Comparison of ENCODE assay signal across 8 cellular contexts in genomic region chr9:32552172-32552872, GRCh38. TPM values are rescaled to one million over a fixed set of nuclear protein-coding genes. Genes with fewer than 3 reads are reported as not detected.
DNase-seq lines count a peak whose midpoint lies in the region; TF ChIP-seq lines count a peak whose summit lies in the region.

Gene SMIM27, plus strand, starts transcription at chr9:32552327. Its CDS starts 108 bp downstream, at chr9:32552435.
Gene TOPORS, minus strand, starts transcription at chr9:32552586. Its CDS starts 150 bp downstream, at chr9:32552436.

- no CpG with 5 or more reads among the region's 46 CpGs for WGBS in H9 (ENCODE audit: extremely low coverage, insufficient read length, low lambda C conversion rate)

- H2BK5ac ChIP-seq in H9 (ENCODE audit: insufficient read length, low read length), result no peak within 1 kb of the TSS

- no peaks in the 10 kb centered on the region for H3K27me3 ChIP-seq in H9 (ENCODE audit: insufficient read depth, low read length)

- H4K91ac ChIP-seq in H9 (ENCODE audit: insufficient read length, low read depth, low read length), result no peak within 1 kb of the TSS

- no peak within 1 kb of the TSS for H2BK120ac ChIP-seq in H9 (ENCODE audit: low read depth, low read length, poor library complexity, severe bottlenecking)

- H3K9ac ChIP-seq in H9 (ENCODE audit: extremely low read depth, insufficient read length, low read length), result peak within 1 kb of the TSS; percentile 95

- H3K4me1 Mint-ChIP-seq in H9, result peaks cover 12 to 22% of the 10 kb centered on the region in 2 experiments
- H3K4me1 Mint-ChIP-seq in activated T-helper 2 cell treated with anti-CD3 and anti-CD28 coated beads, Interferon-gamma antibody, Interleukin-2, Interleukin-4, amounts not matched to agents 10 μg/mL and 5 μg/mL and 100 μg/mL, durations not matched to agents 14 hours and 24 hours and 36 hours (ENCODE audit: low read depth), result peaks cover 30% of the 10 kb centered on the region
- peaks cover 17% of the 10 kb centered on the region for H3K4me1 Mint-ChIP-seq in nephron
- H3K4me1 Mint-ChIP-seq in stimulated activated naive CD8-positive, alpha-beta T cell treated with anti-CD3 and anti-CD28 coated beads, Interleukin-15, Interleukin-2, amounts not matched to agents 100 ng/mL and 50 ng/mL, for 24 hours (ENCODE audit: low read depth), result peaks cover 51% of the 10 kb centered on the region

- intact Hi-C loops in activated T-helper 2 cell treated with anti-CD3 and anti-CD28 coated beads, Interferon-gamma antibody, Interleukin-2, Interleukin-4, amounts not matched to agents 10 μg/mL and 5 μg/mL and 100 μg/mL, durations not matched to agents 14 hours and 24 hours and 36 hours (cut with micrococcal nuclease), result loop anchor here (1.0 to 5.0 kb wide), 2 partner anchors 473 to 1205 kb away; partner anchors contain the start of gene DNAJA1

- H4K5ac ChIP-seq in H9 (ENCODE audit: insufficient read length, low read depth, low read length), result no peak within 1 kb of the TSS

- no peak within 1 kb of the TSS; the same call in 1 of the 2 replicates for H3K4ac ChIP-seq in H9 (ENCODE audit: low read depth, low read length)

- no peaks in the 10 kb centered on the region for H3K9me3 ChIP-seq in H9 (ENCODE audit: control insufficient read depth, low read depth, low read length)

- no peak within 1 kb of the TSS for H4K8ac ChIP-seq in H9 (replicated peaks; ENCODE audit: insufficient read length, low read depth, low read length)

- H2BK12ac ChIP-seq in H9 (ENCODE audit: insufficient read length, low read depth, low read length), result no peak within 1 kb of the TSS

- H3K14ac ChIP-seq in H9 (ENCODE audit: insufficient read depth, low read length), result peak within 1 kb of the TSS; percentile 93

- peak within 1 kb of the TSS; percentile 62 for H3K27ac ChIP-seq in H9 (ENCODE audit: insufficient read length, low read depth, low read length)

- no peaks in the 10 kb centered on the region; the same call in 1 of the 2 replicates for H3K4me1 ChIP-seq in H9 (ENCODE audit: insufficient read depth, low read length)

- no peaks in the 10 kb centered on the region for H3K79me1 ChIP-seq in H9 (ENCODE audit: insufficient read depth, low read depth, low read length, poor library complexity, severe bottlenecking)

- H2BK15ac ChIP-seq in H9 (ENCODE audit: low read depth, low read length), result 0 out of 2 replicates have a peak within 1 kb of the TSS, but pooled peaks have one; percentile 3

- H3K56ac ChIP-seq in H9 (ENCODE audit: insufficient read length, low read depth, low read length), result no peak within 1 kb of the TSS

- peak; percentile 96 for DNase-seq in G401 (ENCODE audit: low spot score)
- DNase-seq in H9, result peak; percentile 91
- peak; percentile 92 for DNase-seq in M059J (ENCODE audit: low read depth)
- peak; percentile 83 for DNase-seq in activated T-helper 2 cell treated with anti-CD3 and anti-CD28 coated beads, Interferon-gamma antibody, Interleukin-2, Interleukin-4, amounts not matched to agents 10 μg/mL and 5 μg/mL and 100 μg/mL, durations not matched to agents 14 hours and 24 hours and 36 hours (ENCODE audit: low spot score)
- DNase-seq in fibroblast of peridontal ligament (ENCODE audit: extremely low read depth), result peak; percentile 88

- H3K27me3 Mint-ChIP-seq in H9 (ENCODE audit: low read depth) (no peaks in the 10 kb centered on the region; the same call in 1 of the 2 replicates), nephron (ENCODE audit: low read depth) (no peaks in the 10 kb centered on the region)
- no peaks in the 10 kb centered on the region for H3K27me3 Mint-ChIP-seq in activated T-helper 2 cell treated with anti-CD3 and anti-CD28 coated beads, Interferon-gamma antibody, Interleukin-2, Interleukin-4, amounts not matched to agents 10 μg/mL and 5 μg/mL and 100 μg/mL, durations not matched to agents 14 hours and 24 hours and 36 hours (ENCODE audit: low read depth)
- no peaks in the 10 kb centered on the region for H3K27me3 Mint-ChIP-seq in stimulated activated naive CD8-positive, alpha-beta T cell treated with anti-CD3 and anti-CD28 coated beads, Interleukin-15, Interleukin-2, amounts not matched to agents 100 ng/mL and 50 ng/mL, for 24 hours

- peak within 1 kb of the TSS; percentile 98 for H3K4me2 ChIP-seq in H9 (ENCODE audit: insufficient read depth, insufficient read length, low read length)

- peaks cover 25% of the 10 kb centered on the region for H3K79me2 ChIP-seq in H9 (ENCODE audit: insufficient read depth, low read length)

- H2AK5ac ChIP-seq in H9 (ENCODE audit: insufficient read length, low read length), result no peak within 1 kb of the TSS

- H4K20me1 ChIP-seq in H9 (ENCODE audit: control insufficient read depth, insufficient read depth, insufficient read length), result no peaks in the 10 kb centered on the region

- peak within 1 kb of the TSS; percentile 87 to 97 for H3K4me3 Mint-ChIP-seq in H9
- peak within 1 kb of the TSS; percentile 91 for H3K4me3 Mint-ChIP-seq in activated T-helper 2 cell treated with anti-CD3 and anti-CD28 coated beads, Interferon-gamma antibody, Interleukin-2, Interleukin-4, amounts not matched to agents 10 μg/mL and 5 μg/mL and 100 μg/mL, durations not matched to agents 14 hours and 24 hours and 36 hours (ENCODE audit: low read depth)
- H3K4me3 Mint-ChIP-seq in nephron, result peak within 1 kb of the TSS; percentile 92 to 99 (median 99)
- peak within 1 kb of the TSS; percentile 98 for H3K4me3 Mint-ChIP-seq in stimulated activated naive CD8-positive, alpha-beta T cell treated with anti-CD3 and anti-CD28 coated beads, Interleukin-15, Interleukin-2, amounts not matched to agents 100 ng/mL and 50 ng/mL, for 24 hours

- peak within 1 kb of the TSS; percentile 69 for H2AFZ ChIP-seq in H9 (ENCODE audit: low read length)

- H3K36me3 Mint-ChIP-seq in H9 (ENCODE audit: insufficient read depth in 1 of 3, low read depth in 3 of 3), result peaks cover 12 to 23% (median 22%) of the 10 kb centered on the region in 3 experiments
- peaks cover 24% of the 10 kb centered on the region for H3K36me3 Mint-ChIP-seq in activated T-helper 2 cell treated with anti-CD3 and anti-CD28 coated beads, Interferon-gamma antibody, Interleukin-2, Interleukin-4, amounts not matched to agents 10 μg/mL and 5 μg/mL and 100 μg/mL, durations not matched to agents 14 hours and 24 hours and 36 hours (ENCODE audit: low read depth)
- H3K36me3 Mint-ChIP-seq in nephron (ENCODE audit: low read depth), result peaks cover 27% of the 10 kb centered on the region
- H3K36me3 Mint-ChIP-seq in stimulated activated naive CD8-positive, alpha-beta T cell treated with anti-CD3 and anti-CD28 coated beads, Interleukin-15, Interleukin-2, amounts not matched to agents 100 ng/mL and 50 ng/mL, for 24 hours (ENCODE audit: low read depth), result peaks cover 38% of the 10 kb centered on the region

- TF ChIP-seq CTCF in H9 (conservative IDR thresholded peaks at IDR 0.05), result peak; percentile 29; the same call in 1 of the 3 replicates
- no peak for TF ChIP-seq CTCF in nephron (IDR thresholded peaks at IDR 0.05; ENCODE audit: unreplicated experiment in 3 of 3)

- H3K9me3 Mint-ChIP-seq in H9 (no peaks in the 10 kb centered on the region; a peak in 1 of 5 replicates), nephron (no peaks in the 10 kb centered on the region)
- no peaks in the 10 kb centered on the region for H3K9me3 Mint-ChIP-seq in activated T-helper 2 cell treated with anti-CD3 and anti-CD28 coated beads, Interferon-gamma antibody, Interleukin-2, Interleukin-4, amounts not matched to agents 10 μg/mL and 5 μg/mL and 100 μg/mL, durations not matched to agents 14 hours and 24 hours and 36 hours
- H3K9me3 Mint-ChIP-seq in stimulated activated naive CD8-positive, alpha-beta T cell treated with anti-CD3 and anti-CD28 coated beads, Interleukin-15, Interleukin-2, amounts not matched to agents 100 ng/mL and 50 ng/mL, for 24 hours, result no peaks in the 10 kb centered on the region

- H3T11ph ChIP-seq in H9 (ENCODE audit: low read length), result no peak within 1 kb of the TSS

- in situ Hi-C loops in G401 (cut with HindIII; ENCODE audit: low sequenced_read_pairs), result no loop called here

- no peak within 1 kb of the TSS for H3K23ac ChIP-seq in H9 (ENCODE audit: insufficient read length, low read depth, low read length)

- no peaks in the 10 kb centered on the region for H3K23me2 ChIP-seq in H9 (ENCODE audit: insufficient read length, low read depth, low read length, poor library complexity, severe bottlenecking)

- TF ChIP-seq POLR2A in Raji (IDR thresholded peaks at IDR 0.05; ENCODE audit: insufficient read depth, low read depth, low read length), result peak; percentile 72

- H3K27ac Mint-ChIP-seq in H9 (peak within 1 kb of the TSS; percentile 99 to 100 (median 99)), nephron (peak within 1 kb of the TSS; percentile 96 to 99 (median 98))
- H3K27ac Mint-ChIP-seq in activated T-helper 2 cell treated with anti-CD3 and anti-CD28 coated beads, Interferon-gamma antibody, Interleukin-2, Interleukin-4, amounts not matched to agents 10 μg/mL and 5 μg/mL and 100 μg/mL, durations not matched to agents 14 hours and 24 hours and 36 hours, result peak within 1 kb of the TSS; percentile 97
- peak within 1 kb of the TSS; percentile 99 for H3K27ac Mint-ChIP-seq in stimulated activated naive CD8-positive, alpha-beta T cell treated with anti-CD3 and anti-CD28 coated beads, Interleukin-15, Interleukin-2, amounts not matched to agents 100 ng/mL and 50 ng/mL, for 24 hours

- H2BK20ac ChIP-seq in H9 (ENCODE audit: low read depth, low read length, poor library complexity, severe bottlenecking), result no peak within 1 kb of the TSS

- peak within 1 kb of the TSS; percentile 94 for H3K18ac ChIP-seq in H9 (ENCODE audit: insufficient read length, low read depth, low read length)

RNA-seq across cellular contexts. Expression of gene SMIM27, which starts in this region (rescaled TPM):
- total RNA-seq in G401 (2014; rRNA removed; shearing (Covaris generic)), result 7.7 and 10.9 TPM in 2 replicates
- total RNA-seq in H9 (2021), result 12.2 and 15.7 TPM in 2 replicates
- 6.5 and 13.4 TPM in 2 replicates for total RNA-seq in M059J (2014; rRNA removed; shearing (Covaris generic))
- 14.2 and 15.5 TPM in 2 replicates for total RNA-seq in activated T-helper 2 cell treated with anti-CD3 and anti-CD28 coated beads, Interferon-gamma antibody, Interleukin-2, Interleukin-4, amounts not matched to agents 10 μg/mL and 5 μg/mL and 100 μg/mL, durations not matched to agents 14 hours and 24 hours and 36 hours

RNA-seq across cellular contexts. Expression of gene TOPORS, which starts in this region (rescaled TPM):
- total RNA-seq in G401 (2014; rRNA removed; shearing (Covaris generic)), result 16.7 and 19.6 TPM in 2 replicates
- 30.2 and 31.9 TPM in 2 replicates for total RNA-seq in H9 (2021)
- total RNA-seq in M059J (2014; rRNA removed; shearing (Covaris generic)), result 27.3 and 33.7 TPM in 2 replicates
- 15.7 and 16.2 TPM in 2 replicates for total RNA-seq in activated T-helper 2 cell treated with anti-CD3 and anti-CD28 coated beads, Interferon-gamma antibody, Interleukin-2, Interleukin-4, amounts not matched to agents 10 μg/mL and 5 μg/mL and 100 μg/mL, durations not matched to agents 14 hours and 24 hours and 36 hours

Comparison
In these comparisons a context has a peak if more than half of its experiments do, and no peak if none do; other contexts are left out.
1. Peak in every context shown above with its lines: DNase-seq and H3K27ac ChIP-seq.